In genomic region chr12:11650279-11650696, GRCh38 we compare ENCODE assay signal across 8 cellular contexts. TPM values are rescaled to one million over a fixed set of nuclear protein-coding genes. Genes with fewer than 3 reads are reported as not detected.
DNase-seq lines count a peak whose midpoint lies in the region; FAIRE-seq and TF ChIP-seq lines count a peak whose summit lies in the region.

No MANE protein-coding gene starts in this region.

- H3K36me3 ChIP-seq in BLaER1 treated with 17β-estradiol and CSF1 and Interleukin-3, amounts not matched to agents 10 nM and 100 nM = peaks cover 0 to 8% (median 0%) of the 10 kb centered on the region in 11 experiments; a peak in 5 of 22 replicates
- H3K36me3 ChIP-seq in MG63 (no peaks in the 10 kb centered on the region), bronchial epithelial cell (ENCODE audit: control insufficient read depth, insufficient read depth, low read length) (no peaks in the 10 kb centered on the region), muscle layer of colon (ENCODE audit: insufficient read depth, low read length) (no peaks in the 10 kb centered on the region)

- FAIRE-seq in bronchial epithelial cell (lab: Jason Lieb, UNC) = no peak

- no peak for TF ChIP-seq CTCF in bronchial epithelial cell (IDR thresholded peaks at IDR 0.05; ENCODE audit: insufficient read depth, low read length, severe bottlenecking)

- H3K27me3 ChIP-seq in BLaER1 treated with 17β-estradiol and CSF1 and Interleukin-3, amounts not matched to agents 10 nM and 100 nM = no peaks in the 10 kb centered on the region
- no peaks in the 10 kb centered on the region for H3K27me3 ChIP-seq in MG63
- H3K27me3 ChIP-seq in bronchial epithelial cell (ENCODE audit: control insufficient read depth, insufficient read depth, low read length) = no peaks in the 10 kb centered on the region
- H3K27me3 ChIP-seq in muscle layer of colon (ENCODE audit: control insufficient read depth in 1 of 2, insufficient read depth in 2 of 2, low read length in 2 of 2) = no peaks in the 10 kb centered on the region

- H3K9ac ChIP-seq in BLaER1 treated with 17β-estradiol and CSF1 and Interleukin-3, amounts not matched to agents 10 nM and 100 nM = peak overlapping the region; percentile 97 to 100 (median 99)
- peak overlapping the region; percentile 80 for H3K9ac ChIP-seq in muscle layer of colon (ENCODE audit: low read length)

- DNase-seq in MG63 (peak; percentile 48), bronchial epithelial cell (ENCODE audit: low read depth) (no peak), NCI-H2196 treated with DMSO at 0.1 percent for 48 hours (lab: John Stamatoyannopoulos, UW; ENCODE audit: unreplicated experiment) (no peak), hippocampal formation (lab: John Stamatoyannopoulos, UW) (no peak), Ammon's horn (ENCODE audit: low spot score) (no peak)
- DNase-seq in activated CD8-positive, alpha-beta memory T cell treated with anti-CD3 and anti-CD28 coated beads, Interleukin-2, amount 50 U/mL, for 48 hours = no peak

- H4K20me1 ChIP-seq in BLaER1 treated with 17β-estradiol and CSF1 and Interleukin-3, amounts not matched to agents 10 nM and 100 nM = peaks cover 3 to 27% (median 19%) of the 10 kb centered on the region in 11 experiments; a peak in 12 of 22 replicates

- peaks cover 38 to 50% (median 41%) of the 10 kb centered on the region in 10 experiments for H3K4me1 ChIP-seq in BLaER1 treated with 17β-estradiol and CSF1 and Interleukin-3, amounts not matched to agents 10 nM and 100 nM
- H3K4me1 ChIP-seq in muscle layer of colon (ENCODE audit: insufficient read depth, low read length) = peaks cover 21% of the 10 kb centered on the region

- H3K9me3 ChIP-seq in BLaER1 treated with 17β-estradiol and CSF1 and Interleukin-3, amounts not matched to agents 10 nM and 100 nM (replicated peaks in 1 of 11) = no peaks in the 10 kb centered on the region
- H3K9me3 ChIP-seq in MG63 (peaks cover 5% of the 10 kb centered on the region; the same call in 1 of the 2 replicates), muscle layer of colon (ENCODE audit: low read length) (no peaks in the 10 kb centered on the region)

- H3K4me3 ChIP-seq in BLaER1 treated with 17β-estradiol and CSF1 and Interleukin-3, amounts not matched to agents 10 nM and 100 nM = peak overlapping the region; percentile 72 to 87 (median 78)
- H3K4me3 ChIP-seq in MG63 (peak overlapping the region; percentile 91), bronchial epithelial cell (ENCODE audit: low read depth, low read length) (peak overlapping the region; percentile 89), muscle layer of colon (ENCODE audit: low read depth in 1 of 2, low read length in 2 of 2) (peak overlapping the region; percentile 69 to 72)

- H3K4me2 ChIP-seq in BLaER1 treated with 17β-estradiol and CSF1 and Interleukin-3, amounts not matched to agents 10 nM and 100 nM = peak overlapping the region; percentile 83 to 97 (median 92)

- H3K27ac ChIP-seq in BLaER1 treated with 17β-estradiol and CSF1 and Interleukin-3, amounts not matched to agents 10 nM and 100 nM = peak overlapping the region; percentile 89 to 100 (median 100)
- H3K27ac ChIP-seq in muscle layer of colon (ENCODE audit: low read depth, low read length) = peak overlapping the region; percentile 95

RNA-seq across cellular contexts. Expression of gene ETV6, which starts 0.8 kb away (rescaled TPM):
- total RNA-seq in MG63 (2014; rRNA removed; shearing (Covaris generic); ENCODE audit: low replicate concordance) = 2.3 and 3.0 TPM in 2 replicates
- 2.6 and 3.5 TPM in 2 replicates for total RNA-seq in bronchial epithelial cell
